Comparison of ENCODE assay signal across 12 cellular contexts in the genomic region with DNA sequence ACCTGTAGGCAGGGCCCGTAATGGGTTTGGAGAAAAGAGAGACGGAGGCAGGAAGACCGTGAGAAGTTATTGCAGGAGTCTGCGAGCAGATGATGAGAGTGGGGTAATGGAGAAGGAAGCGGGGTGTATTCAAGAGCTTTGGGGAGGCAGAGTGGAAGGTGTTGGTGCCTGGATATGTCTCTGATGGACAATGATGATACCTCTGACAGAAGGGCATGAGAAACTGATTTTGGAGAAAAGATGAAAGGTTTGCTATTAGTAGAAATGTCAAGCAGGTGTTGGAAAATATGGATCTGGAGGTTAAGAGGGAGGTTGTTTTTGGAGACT.
DNase-seq lines count a peak whose midpoint lies in the region; ATAC-seq and TF ChIP-seq lines count a peak whose summit lies in the region.
"Had no signal": no experiment of that assay in that cellular context is flagged by ENCODE, and none has a peak within 500 bp of the region (broad histone marks: within the 10 kb centered on the region; RNA-seq: fewer than 3 reads in every experiment).

No MANE protein-coding gene starts in this region.

- DNase-seq in choroid plexus epithelial cell (ENCODE audit: low read depth), result no peak
- no peak for DNase-seq in T-helper 9 cell
- DNase-seq in iPS-NIHi7 (ENCODE audit: extremely low spot score), result no peak
- DNase-seq in RPMI8226, result no peak
- DNase-seq: activated CD4-positive, CD25-positive, alpha-beta regulatory T cell treated with anti-CD3 and anti-CD28 coated beads, Interleukin-2, amount 50 U/mL, for 72 hours; activated T-cell treated with anti-CD3 and anti-CD28 coated beads, Interleukin-2, amount 50 U/mL, for 24 hours had no signal

- H3K27me3 ChIP-seq in ACC112 (ENCODE audit: insufficient read depth, low read length) (no peaks in the 10 kb centered on the region), HUES6 (ENCODE audit: control insufficient read depth, insufficient read depth, low read length) (no peaks in the 10 kb centered on the region), mucosa of stomach (ENCODE audit: control insufficient read depth, insufficient read depth, low read length) (no peaks in the 10 kb centered on the region)
- H3K27me3 ChIP-seq: ovary, right atrium auricular region had no signal

- H3K27ac ChIP-seq in ACC112 (ENCODE audit: low read depth, low read length) (peak overlapping the region; percentile 44; the same call in 1 of the 2 replicates), HUES6 (ENCODE audit: low read depth, low read length) (no peak overlapping the region)
- H3K27ac ChIP-seq: right atrium auricular region had no signal

- no peak for TF ChIP-seq CTCF in choroid plexus epithelial cell (conservative IDR thresholded peaks at IDR 0.05; ENCODE audit: low read depth, low read length)

- H3K4me1 ChIP-seq in ACC112 (ENCODE audit: control insufficient read depth, insufficient read depth, low read length, unreplicated experiment) (peaks cover 38% of the 10 kb centered on the region), HUES6 (ENCODE audit: control insufficient read depth, insufficient read depth, low read length) (peaks cover 6% of the 10 kb centered on the region; the same call in 1 of the 2 replicates), mucosa of stomach (ENCODE audit: control insufficient read depth, insufficient read depth, low read length) (peaks cover 14% of the 10 kb centered on the region)

- peak overlapping the region; percentile 88 for H2AFZ ChIP-seq in ACC112 (ENCODE audit: low read length, unreplicated experiment)

- ATAC-seq in HG02938 (IDR thresholded peaks at IDR 0.05; ENCODE audit: unreplicated experiment), result no peak

- peak overlapping the region; percentile 64; the same call in 1 of the 2 replicates for H3K4me3 ChIP-seq in ACC112 (ENCODE audit: low read depth, low read length)
- peak overlapping the region; percentile 41; the same call in 1 of the 2 replicates for H3K4me3 ChIP-seq in HUES6 (ENCODE audit: low read depth, low read length)
- peak overlapping the region; percentile 40 for H3K4me3 ChIP-seq in choroid plexus epithelial cell (ENCODE audit: low read depth, low read length)
- peak overlapping the region; percentile 26 for H3K4me3 ChIP-seq in mucosa of stomach (ENCODE audit: low read length)
- H3K4me3 ChIP-seq: ovary, right atrium auricular region had no signal

- H3K9me3 ChIP-seq in HUES6 (ENCODE audit: control insufficient read depth, insufficient read depth, low read depth, low read length) (no peaks in the 10 kb centered on the region), mucosa of stomach (ENCODE audit: control insufficient read depth, low read length) (no peaks in the 10 kb centered on the region)
- H3K9me3 ChIP-seq: ovary, right atrium auricular region had no signal

- H3K36me3 ChIP-seq in ACC112 (ENCODE audit: insufficient read depth, low read length) (no peaks in the 10 kb centered on the region), HUES6 (ENCODE audit: control insufficient read depth, insufficient read depth, low read length) (peaks cover 7% of the 10 kb centered on the region; the same call in 1 of the 2 replicates), mucosa of stomach (ENCODE audit: control insufficient read depth, insufficient read depth, low read length) (no peaks in the 10 kb centered on the region)
- H3K36me3 ChIP-seq: ovary, right atrium auricular region had no signal

- no peaks in the 10 kb centered on the region for H3K79me2 ChIP-seq in ACC112 (ENCODE audit: control insufficient read depth, insufficient read depth, low read length, unreplicated experiment)

- H3K9ac ChIP-seq in HUES6 (ENCODE audit: low read length) (no peak overlapping the region), mucosa of stomach (ENCODE audit: low read length) (peak overlapping the region; percentile 29)
